In genomic region chr3:52891615-52892081, GRCh38 we compare ENCODE assay signal across 8 cellular contexts. TPM values are rescaled to one million over a fixed set of nuclear protein-coding genes. Genes with fewer than 3 reads are reported as not detected.
A peak's percentile ranks its signal among the peaks of the same experiment; 100 is the strongest.
DNase-seq lines count a peak whose midpoint lies in the region; ATAC-seq lines count a peak whose summit lies in the region.

No MANE protein-coding gene starts in this region.

- ATAC-seq in GM18511 (IDR thresholded peaks at IDR 0.05; ENCODE audit: unreplicated experiment) (peak; percentile 39), HG03045 (IDR thresholded peaks at IDR 0.05; ENCODE audit: unreplicated experiment) (no peak), HG03439 (IDR thresholded peaks at IDR 0.05; ENCODE audit: unreplicated experiment) (no peak)
- no peak for ATAC-seq in stimulated activated naive CD8-positive, alpha-beta T cell treated with anti-CD3 and anti-CD28 coated beads, Interleukin-15, Interleukin-2, amounts not matched to agents 100 U/mL and 50 U/mL, for 24 hours

- DNase-seq in SKM-1 treated with dmso at 0.1 percent for 144 hours (lab: John Stamatoyannopoulos, UW; ENCODE audit: unreplicated experiment) (peak; percentile 99), globus pallidus (ENCODE audit: low spot score) (peak; percentile 45), OCI-M2 (lab: John Stamatoyannopoulos, UW; ENCODE audit: unreplicated experiment) (no peak), dermis blood vessel endothelial cell (no peak)
- DNase-seq in stimulated activated naive CD8-positive, alpha-beta T cell treated with anti-CD3 and anti-CD28 coated beads, Interleukin-15, Interleukin-2, amounts not matched to agents 100 U/mL and 50 U/mL, for 24 hours = peak; percentile 5

RNA-seq across cellular contexts. Expression of gene STIMATE, which starts 5.7 kb away (rescaled TPM):
- total RNA-seq in dermis blood vessel endothelial cell = 17.0 and 18.7 TPM in 2 replicates

RNA-seq across cellular contexts. Expression of gene MUSTN1, which starts 56.8 kb away (rescaled TPM):
- not detected in 2 replicates for total RNA-seq in dermis blood vessel endothelial cell

Comparison
In these comparisons a context has a peak if more than half of its experiments do, and no peak if none do; other contexts are left out.
1. DNase-seq: peak in SKM-1 treated with dmso at 0.1 percent for 144 hours (single experiment), globus pallidus (single experiment) and stimulated activated naive CD8-positive, alpha-beta T cell treated with anti-CD3 and anti-CD28 coated beads, Interleukin-15, Interleukin-2, amounts not matched to agents 100 U/mL and 50 U/mL, for 24 hours (single experiment); none in OCI-M2 (single experiment) and dermis blood vessel endothelial cell (single experiment).